In the genomic region with DNA sequence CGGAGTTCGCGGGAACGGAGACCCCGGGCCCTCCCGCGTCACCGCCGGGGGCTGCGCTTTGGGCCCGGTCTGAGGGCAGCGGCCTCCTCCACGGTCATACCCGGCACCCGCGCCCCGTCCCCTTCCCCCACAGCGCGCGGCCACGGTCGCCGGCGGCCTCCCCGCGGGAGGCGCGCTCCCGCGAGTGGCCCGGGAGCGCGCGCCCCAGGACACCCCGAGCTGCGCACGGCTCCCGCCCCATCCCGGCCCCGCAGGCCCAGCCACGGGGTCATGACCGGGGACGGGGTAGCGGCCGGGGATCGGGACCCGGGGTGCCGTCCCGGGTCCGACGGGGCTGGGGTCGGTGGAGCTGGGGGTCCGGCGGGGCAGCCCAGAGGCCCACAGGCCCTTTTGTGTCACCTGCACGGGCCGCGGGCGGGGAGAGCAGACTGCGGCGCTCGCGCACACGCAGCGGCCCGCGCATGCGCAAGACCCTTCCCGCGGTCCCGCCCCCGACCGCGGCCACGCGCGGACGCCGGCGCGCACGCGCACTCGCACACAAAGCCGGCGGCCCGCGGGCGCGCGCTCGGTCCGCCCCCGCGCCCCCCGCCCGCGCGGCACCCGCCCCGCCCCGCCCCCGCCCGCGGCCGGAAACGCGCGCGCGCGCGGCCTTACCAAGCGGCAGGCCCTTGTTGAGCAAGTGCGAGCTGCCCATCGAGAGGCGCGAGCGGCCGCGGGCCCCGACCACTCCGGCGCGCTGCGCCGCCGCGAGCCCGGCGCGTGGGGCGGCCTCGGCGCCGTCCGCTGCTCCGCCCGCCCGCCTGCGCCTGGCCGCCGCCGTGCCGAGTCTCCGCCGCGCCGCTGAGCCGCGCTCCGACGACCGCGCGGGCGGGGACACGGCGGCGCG, we compare ENCODE assay signal across 8 cellular contexts. TPM values are rescaled to one million over a fixed set of nuclear protein-coding genes. Genes with fewer than 3 reads are reported as not detected.
DNase-seq lines count a peak whose midpoint lies in the region; ATAC-seq and TF ChIP-seq lines count a peak whose summit lies in the region.

A gene (minus strand): TSS at position 869 of the 886 bp plus-strand sequence. CDS start 7,799 bp downstream, outside the sequence.

- TF ChIP-seq CTCF in OCI-LY7 (conservative IDR thresholded peaks at IDR 0.05; ENCODE audit: low read length) (no peak), esophagus muscularis mucosa (IDR thresholded peaks at IDR 0.05) (no peak)

- H3K4me3 ChIP-seq in HUES6 (ENCODE audit: low read depth, low read length) (peak within 1 kb of the TSS; percentile 87), OCI-LY7 (ENCODE audit: low read depth, low read length, poor library complexity, severe bottlenecking) (peak within 1 kb of the TSS; percentile 99), esophagus muscularis mucosa (peak within 1 kb of the TSS; percentile 73 to 97 (median 82))

- H4K20me1 ChIP-seq in OCI-LY7 (ENCODE audit: insufficient read depth, low read length), result peaks cover 15% of the 10 kb centered on the region

- CTCF ChIA-PET in OCI-LY7 (lab: Charles Lee; ENCODE audit: unreplicated experiment), result no interaction called here

- peaks cover 35% of the 10 kb centered on the region for H3K9me3 ChIP-seq in HUES6 (ENCODE audit: control insufficient read depth, insufficient read depth, low read depth, low read length)
- no peaks in the 10 kb centered on the region; the same call in 1 of the 2 replicates for H3K9me3 ChIP-seq in OCI-LY7 (ENCODE audit: low read length)
- H3K9me3 ChIP-seq in esophagus muscularis mucosa, result no peaks in the 10 kb centered on the region

- H2AFZ ChIP-seq in OCI-LY7 (ENCODE audit: low read length), result peak within 1 kb of the TSS; percentile 65

- H3K4me1 ChIP-seq in HUES6 (ENCODE audit: control insufficient read depth, insufficient read depth, low read length) (peaks cover 15% of the 10 kb centered on the region), OCI-LY7 (ENCODE audit: insufficient read depth, low read length, poor library complexity, severe bottlenecking) (peaks cover 28% of the 10 kb centered on the region), esophagus muscularis mucosa (peaks cover 60 to 75% (median 62%) of the 10 kb centered on the region in 4 donors)

- H3K4me1 Mint-ChIP-seq in activated T-cell treated with anti-CD3 and anti-CD28 coated beads, Interleukin-2, amount 50 U/mL, for 4 hours (ENCODE audit: low read depth), result peaks cover 72% of the 10 kb centered on the region

- peak within 1 kb of the TSS; percentile 95 for H3K9ac ChIP-seq in HUES6 (ENCODE audit: low read length)

- peak within 1 kb of the TSS; percentile 89 for H3K4me3 Mint-ChIP-seq in activated T-cell treated with anti-CD3 and anti-CD28 coated beads, Interleukin-2, amount 50 U/mL, for 4 hours

- DNase-seq in D341Med (ENCODE audit: low spot score) (peak; percentile 100), OCI-LY7 (ENCODE audit: low spot score) (peak; percentile 92), esophagus muscularis mucosa (ENCODE audit: extremely low spot score) (no peak), myocyte (ENCODE audit: low read depth) (peak; percentile 82)
- peak; percentile 79 for DNase-seq in activated T-cell treated with anti-CD3 and anti-CD28 coated beads, Interleukin-2, amount 50 U/mL, for 4 hours
- peak; percentile 47 to 68 for DNase-seq in stimulated activated CD8-positive, alpha-beta memory T cell treated with anti-CD3 and anti-CD28 coated beads, Interleukin-7, amount 100 ng/mL, for 48 hours (ENCODE audit: extremely low read depth in 1 of 2, low read depth in 1 of 2)

- no peaks in the 10 kb centered on the region for H3K9me2 ChIP-seq in OCI-LY7 (ENCODE audit: insufficient read depth, low read length)

- no peaks in the 10 kb centered on the region for H3K9me3 Mint-ChIP-seq in activated T-cell treated with anti-CD3 and anti-CD28 coated beads, Interleukin-2, amount 50 U/mL, for 4 hours

- H3K4me2 ChIP-seq in OCI-LY7 (ENCODE audit: low read length), result peak within 1 kb of the TSS; percentile 96

- ATAC-seq in GM21447 (IDR thresholded peaks at IDR 0.05; ENCODE audit: unreplicated experiment), result peak; percentile 26
- ATAC-seq in activated T-cell treated with anti-CD3 and anti-CD28 coated beads, Interleukin-2, amount 50 U/mL, for 4 hours, result peak; percentile 44 to 47

- BruUV-seq in OCI-LY7 (replicated peaks; lab: Mats Ljungman, UMichigan), result no TSS peak

- peaks cover 19% of the 10 kb centered on the region for H3K36me3 ChIP-seq in HUES6 (ENCODE audit: control insufficient read depth, insufficient read depth, low read length)
- H3K36me3 ChIP-seq in OCI-LY7 (ENCODE audit: insufficient read depth, low read length), result peaks cover 30% of the 10 kb centered on the region
- H3K36me3 ChIP-seq in esophagus muscularis mucosa, result peaks cover 0 to 6% (median 2%) of the 10 kb centered on the region in 4 donors

- intact Hi-C loops in OCI-LY7 (cut with micrococcal nuclease; ENCODE audit: unreplicated experiment), result loop anchor here (1.0 to 10.0 kb wide), 6 partner anchors 29 to 622 kb away; a partner anchor contains a TSS
- intact Hi-C loops in esophagus muscularis mucosa (cut with DNase I), result loop anchor here (2.0 to 5.0 kb wide), 2 partner anchors 41 to 98 kb away; a partner anchor contains a TSS

- POLR2A ChIA-PET in OCI-LY7 (lab: Charles Lee), result interaction anchor here (0.6 to 0.8 kb wide), 3 partner anchors 96 to 99 kb away, joined by 3 to 4 read pairs (median 3); a partner anchor contains a TSS

- no peak for TF ChIP-seq EP300 in esophagus muscularis mucosa (IDR thresholded peaks at IDR 0.05)

- peak; percentile 33 for TF ChIP-seq POLR2A in esophagus muscularis mucosa (IDR thresholded peaks at IDR 0.05; ENCODE audit: low read depth)

- peak within 1 kb of the TSS; percentile 98 for H3K27ac ChIP-seq in HUES6 (ENCODE audit: low read depth, low read length)
- H3K27ac ChIP-seq in OCI-LY7 (ENCODE audit: low read depth, low read length, poor library complexity, severe bottlenecking), result peak within 1 kb of the TSS; percentile 82
- H3K27ac ChIP-seq in esophagus muscularis mucosa (replicated peaks in 1 of 4), result peak within 1 kb of the TSS; percentile 91 to 99 (median 98)

- H3K27me3 ChIP-seq in HUES6 (ENCODE audit: control insufficient read depth, insufficient read depth, low read length) (no peaks in the 10 kb centered on the region), esophagus muscularis mucosa (no peaks in the 10 kb centered on the region)

- WGBS in esophagus muscularis mucosa, result no CpG with 5 or more reads among the region's 160 CpGs

- H3K27me3 Mint-ChIP-seq in activated T-cell treated with anti-CD3 and anti-CD28 coated beads, Interleukin-2, amount 50 U/mL, for 4 hours (ENCODE audit: low read depth), result no peaks in the 10 kb centered on the region

- H3K36me3 Mint-ChIP-seq in activated T-cell treated with anti-CD3 and anti-CD28 coated beads, Interleukin-2, amount 50 U/mL, for 4 hours (ENCODE audit: insufficient read depth), result peaks cover 5% of the 10 kb centered on the region

- peaks cover 54% of the 10 kb centered on the region for H3K79me2 ChIP-seq in OCI-LY7 (ENCODE audit: insufficient read depth, low read depth, low read length)

RNA-seq across cellular contexts. Expression of the gene that starts here (rescaled TPM):
- total RNA-seq in OCI-LY7 (2014; rRNA removed; shearing (Covaris generic)), result 286 and 311 TPM in 2 replicates
- total RNA-seq in OCI-LY7 (2022), result 228 and 238 TPM in 2 replicates
- total RNA-seq in activated T-cell treated with anti-CD3 and anti-CD28 coated beads, Interleukin-2, amount 50 U/mL, for 4 hours, result 100 to 1,000 TPM; 166 to 186 (median 177) TPM
- total RNA-seq in esophagus muscularis mucosa, result 100 to 1,000 TPM; 110 to 245 (median 172) TPM
- 179 and 259 TPM in 2 replicates for total RNA-seq in myocyte
- polyA plus RNA-seq in myocyte (2012), result 182 TPM
